Comparison of ENCODE assay signal across 7 cellular contexts in the genomic region with DNA sequence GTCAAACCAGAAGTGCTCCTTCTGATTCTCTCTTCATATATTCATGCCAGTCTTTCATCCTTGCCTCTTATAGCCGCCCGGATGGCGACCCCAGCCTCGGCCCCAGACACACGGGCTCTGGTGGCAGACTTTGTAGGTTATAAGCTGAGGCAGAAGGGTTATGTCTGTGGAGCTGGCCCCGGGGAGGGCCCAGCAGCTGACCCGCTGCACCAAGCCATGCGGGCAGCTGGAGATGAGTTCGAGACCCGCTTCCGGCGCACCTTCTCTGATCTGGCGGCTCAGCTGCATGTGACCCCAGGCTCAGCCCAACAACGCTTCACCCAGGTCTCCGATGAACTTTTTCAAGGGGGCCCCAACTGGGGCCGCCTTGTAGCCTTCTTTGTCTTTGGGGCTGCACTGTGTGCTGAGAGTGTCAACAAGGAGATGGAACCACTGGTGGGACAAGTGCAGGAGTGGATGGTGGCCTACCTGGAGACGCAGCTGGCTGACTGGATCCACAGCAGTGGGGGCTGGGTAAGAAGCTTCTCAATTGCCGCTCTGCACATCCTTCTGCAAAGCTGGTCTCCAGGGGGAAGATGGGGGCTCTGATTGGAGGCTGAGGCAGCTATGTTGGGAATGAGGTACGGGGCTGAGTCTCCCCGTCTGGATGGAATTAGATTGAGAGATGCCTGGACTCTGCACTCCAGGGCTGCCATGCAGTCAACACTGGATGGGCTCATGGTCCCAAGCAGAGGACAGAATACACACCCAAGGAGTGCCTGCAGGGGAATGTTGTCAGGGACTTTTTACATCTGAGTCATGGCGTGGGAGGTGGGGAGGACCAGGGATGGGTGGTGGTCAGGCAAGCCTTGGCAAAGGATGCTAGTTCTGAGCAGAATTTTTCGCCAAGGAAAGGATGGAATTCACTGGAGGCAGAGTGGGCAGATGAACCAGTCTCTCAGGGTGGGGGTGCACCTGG. TPM values are rescaled to one million over a fixed set of nuclear protein-coding genes. Genes with fewer than 3 reads are reported as not detected.
DNase-seq lines count a peak whose midpoint lies in the region; ATAC-seq and TF ChIP-seq lines count a peak whose summit lies in the region.
"Had no signal": no experiment of that assay in that cellular context is flagged by ENCODE, and none has a peak within 500 bp of the region (broad histone marks: within the 10 kb centered on the region; RNA-seq: fewer than 3 reads in every experiment).

No MANE protein-coding gene starts in this region.

- peaks cover 26% of the 10 kb centered on the region for H3K4me1 Mint-ChIP-seq in activated T-helper 1 cell treated with anti-CD3 and anti-CD28 coated beads, Interleukin-12 subunit alpha, Interleukin-12 subunit beta, Interleukin-2, Interleukin-4 antibody, amounts not matched to agents 30 ng/mL and 10 ng/mL and 1 ng/mL, durations not matched to agents 14 hours and 24 hours and 36 hours (ENCODE audit: low read depth)
- H3K4me1 Mint-ChIP-seq in memory B cell, result peaks cover 25% of the 10 kb centered on the region

- H3K36me3 Mint-ChIP-seq in activated T-helper 1 cell treated with anti-CD3 and anti-CD28 coated beads, Interleukin-12 subunit alpha, Interleukin-12 subunit beta, Interleukin-2, Interleukin-4 antibody, amounts not matched to agents 30 ng/mL and 10 ng/mL and 1 ng/mL, durations not matched to agents 14 hours and 24 hours and 36 hours (ENCODE audit: low read depth), result peaks cover 3% of the 10 kb centered on the region
- peaks cover 1% of the 10 kb centered on the region for H3K36me3 Mint-ChIP-seq in memory B cell

- H3K4me1 ChIP-seq in BE2C, result no peaks in the 10 kb centered on the region

- no peak for DNase-seq in BE2C
- no peak for DNase-seq in activated T-helper 1 cell treated with anti-CD3 and anti-CD28 coated beads, Interleukin-12 subunit alpha, Interleukin-12 subunit beta, Interleukin-2, Interleukin-4 antibody, amounts not matched to agents 30 ng/mL and 10 ng/mL and 1 ng/mL, durations not matched to agents 14 hours and 24 hours and 36 hours (ENCODE audit: low spot score)
- DNase-seq in memory B cell (ENCODE audit: low spot score in 2 of 2), result no peak
- no peak for DNase-seq in HPDE6-E6E7 (ENCODE audit: extremely low spot score)
- DNase-seq in mucosa of gallbladder (ENCODE audit: low spot score), result no peak
- no peak for DNase-seq in NCI-H2196 treated with DMSO at 0.1 percent for 48 hours (lab: John Stamatoyannopoulos, UW; ENCODE audit: unreplicated experiment)
- DNase-seq: activated effector memory CD4-positive, alpha-beta T cell treated with Interleukin-2 at 50 U/mL for 16 hours had no signal

- intact Hi-C loops in activated T-helper 1 cell treated with anti-CD3 and anti-CD28 coated beads, Interleukin-12 subunit alpha, Interleukin-12 subunit beta, Interleukin-2, Interleukin-4 antibody, amounts not matched to agents 30 ng/mL and 10 ng/mL and 1 ng/mL, durations not matched to agents 14 hours and 24 hours and 36 hours (cut with micrococcal nuclease), result no loop called here

- ATAC-seq in memory B cell (ENCODE audit: low read depth), result no peak

- peaks cover 7% of the 10 kb centered on the region for H3K27me3 Mint-ChIP-seq in activated T-helper 1 cell treated with anti-CD3 and anti-CD28 coated beads, Interleukin-12 subunit alpha, Interleukin-12 subunit beta, Interleukin-2, Interleukin-4 antibody, amounts not matched to agents 30 ng/mL and 10 ng/mL and 1 ng/mL, durations not matched to agents 14 hours and 24 hours and 36 hours (ENCODE audit: insufficient read depth)
- no peaks in the 10 kb centered on the region for H3K27me3 Mint-ChIP-seq in memory B cell

- no peaks in the 10 kb centered on the region for H3K27me3 ChIP-seq in BE2C

- peaks cover 16% of the 10 kb centered on the region for H3K36me3 ChIP-seq in BE2C

- H3K9me3 Mint-ChIP-seq in activated T-helper 1 cell treated with anti-CD3 and anti-CD28 coated beads, Interleukin-12 subunit alpha, Interleukin-12 subunit beta, Interleukin-2, Interleukin-4 antibody, amounts not matched to agents 30 ng/mL and 10 ng/mL and 1 ng/mL, durations not matched to agents 14 hours and 24 hours and 36 hours, result no peaks in the 10 kb centered on the region
- H3K9me3 Mint-ChIP-seq in memory B cell, result no peaks in the 10 kb centered on the region

- peak overlapping the region; percentile 95 for H3K4me3 ChIP-seq in BE2C (ENCODE audit: low read depth, low read length)

- peak overlapping the region; percentile 79 for H3K4me3 Mint-ChIP-seq in activated T-helper 1 cell treated with anti-CD3 and anti-CD28 coated beads, Interleukin-12 subunit alpha, Interleukin-12 subunit beta, Interleukin-2, Interleukin-4 antibody, amounts not matched to agents 30 ng/mL and 10 ng/mL and 1 ng/mL, durations not matched to agents 14 hours and 24 hours and 36 hours
- peak overlapping the region; percentile 83 for H3K4me3 Mint-ChIP-seq in memory B cell

- TF ChIP-seq CTCF in BE2C (IDR thresholded peaks at IDR 0.05; ENCODE audit: low read depth, low read length), result no peak

- no peak overlapping the region for H3K27ac Mint-ChIP-seq in activated T-helper 1 cell treated with anti-CD3 and anti-CD28 coated beads, Interleukin-12 subunit alpha, Interleukin-12 subunit beta, Interleukin-2, Interleukin-4 antibody, amounts not matched to agents 30 ng/mL and 10 ng/mL and 1 ng/mL, durations not matched to agents 14 hours and 24 hours and 36 hours
- H3K27ac Mint-ChIP-seq in memory B cell, result peak overlapping the region; percentile 87

- no peaks in the 10 kb centered on the region for H3K9me3 ChIP-seq in BE2C

RNA-seq across cellular contexts. Expression of a gene that starts 1.3 kb away (rescaled TPM):
- 46.8 TPM for polyA plus RNA-seq in BE2C (2012; ENCODE audit: insufficient read depth, insufficient read length, low read depth)
- 4.1 and 7.1 TPM in 2 replicates for total RNA-seq in activated T-helper 1 cell treated with anti-CD3 and anti-CD28 coated beads, Interleukin-12 subunit alpha, Interleukin-12 subunit beta, Interleukin-2, Interleukin-4 antibody, amounts not matched to agents 30 ng/mL and 10 ng/mL and 1 ng/mL, durations not matched to agents 14 hours and 24 hours and 36 hours
- 54.2 TPM for total RNA-seq in mucosa of gallbladder

RNA-seq across cellular contexts. Expression of a gene that starts 5.3 kb away (rescaled TPM):
- polyA plus RNA-seq in BE2C (2012; ENCODE audit: insufficient read depth, insufficient read length, low read depth), result 4.4 TPM
- 16.6 and 17.3 TPM in 2 replicates for total RNA-seq in activated T-helper 1 cell treated with anti-CD3 and anti-CD28 coated beads, Interleukin-12 subunit alpha, Interleukin-12 subunit beta, Interleukin-2, Interleukin-4 antibody, amounts not matched to agents 30 ng/mL and 10 ng/mL and 1 ng/mL, durations not matched to agents 14 hours and 24 hours and 36 hours
- 24.4 TPM for total RNA-seq in mucosa of gallbladder

RNA-seq across cellular contexts. Expression of a gene that starts 13.3 kb away (rescaled TPM):
- 156 TPM for polyA plus RNA-seq in BE2C (2012; ENCODE audit: insufficient read depth, insufficient read length, low read depth)
- 252 and 266 TPM in 2 replicates for total RNA-seq in activated T-helper 1 cell treated with anti-CD3 and anti-CD28 coated beads, Interleukin-12 subunit alpha, Interleukin-12 subunit beta, Interleukin-2, Interleukin-4 antibody, amounts not matched to agents 30 ng/mL and 10 ng/mL and 1 ng/mL, durations not matched to agents 14 hours and 24 hours and 36 hours
- 186 TPM for total RNA-seq in mucosa of gallbladder

RNA-seq across cellular contexts. Expression of a gene that starts 22.0 kb away (rescaled TPM):
- 5.0 TPM for polyA plus RNA-seq in BE2C (2012; ENCODE audit: insufficient read depth, insufficient read length, low read depth)
- total RNA-seq in activated T-helper 1 cell treated with anti-CD3 and anti-CD28 coated beads, Interleukin-12 subunit alpha, Interleukin-12 subunit beta, Interleukin-2, Interleukin-4 antibody, amounts not matched to agents 30 ng/mL and 10 ng/mL and 1 ng/mL, durations not matched to agents 14 hours and 24 hours and 36 hours, result 10.9 and 12.2 TPM in 2 replicates
- total RNA-seq in mucosa of gallbladder, result 26.0 TPM

RNA-seq across cellular contexts. Expression of a gene that starts 44.7 kb away (rescaled TPM):
- 38.5 TPM for polyA plus RNA-seq in BE2C (2012; ENCODE audit: insufficient read depth, insufficient read length, low read depth)
- total RNA-seq in activated T-helper 1 cell treated with anti-CD3 and anti-CD28 coated beads, Interleukin-12 subunit alpha, Interleukin-12 subunit beta, Interleukin-2, Interleukin-4 antibody, amounts not matched to agents 30 ng/mL and 10 ng/mL and 1 ng/mL, durations not matched to agents 14 hours and 24 hours and 36 hours, result 3.1 and 5.0 TPM in 2 replicates
- total RNA-seq in mucosa of gallbladder, result 64.3 TPM
